In the genomic region with DNA sequence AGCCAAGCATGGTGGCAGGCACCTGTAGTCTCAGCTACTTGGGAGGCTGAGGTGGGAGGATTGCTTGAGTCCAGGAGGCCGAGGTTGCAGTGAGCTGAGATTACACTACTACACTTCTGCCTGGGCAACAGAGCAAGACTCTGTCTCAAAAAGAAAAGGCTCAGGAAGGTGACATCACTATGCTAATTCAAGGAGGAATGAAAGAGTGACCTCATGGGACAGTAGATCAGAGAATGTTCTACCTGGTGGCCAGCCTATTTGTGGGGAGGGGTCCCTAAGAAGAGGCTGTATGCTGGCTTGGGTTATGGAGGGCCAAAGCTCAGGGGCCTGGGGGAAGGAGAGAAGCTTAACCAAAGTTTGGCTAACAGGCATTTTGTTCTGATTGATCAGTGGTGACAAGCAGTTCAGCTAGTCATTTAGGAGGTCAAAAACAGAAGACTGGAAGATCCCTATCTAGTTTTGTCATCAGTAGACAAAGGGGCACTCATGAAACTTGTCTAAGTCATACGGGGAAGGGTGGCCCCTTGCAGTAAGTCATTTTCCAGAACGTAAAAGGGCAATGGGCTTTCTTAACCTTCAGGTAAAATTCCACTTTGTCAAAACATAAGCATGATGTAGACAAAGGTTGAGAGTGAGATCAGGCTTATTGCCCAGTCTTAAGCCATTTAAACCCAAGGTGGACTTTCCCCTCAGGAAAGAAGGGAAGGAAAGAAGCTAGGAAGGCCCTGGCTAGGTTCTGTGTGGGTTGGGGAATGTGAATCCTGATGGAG, we compare ENCODE assay signal across 12 cellular contexts.
DNase-seq lines count a peak whose midpoint lies in the region; ATAC-seq, FAIRE-seq and TF ChIP-seq lines count a peak whose summit lies in the region.
"Had no signal": no experiment of that assay in that cellular context is flagged by ENCODE, and none has a peak within 500 bp of the region (broad histone marks: within the 10 kb centered on the region; RNA-seq: fewer than 3 reads in every experiment).

No MANE protein-coding gene starts in this region.

- TF ChIP-seq CTCF in GM06990 (IDR thresholded peaks at IDR 0.05; ENCODE audit: insufficient read depth, low read length, poor library complexity, severe bottlenecking) (no peak), GM12878 (IDR thresholded peaks at IDR 0.05 in 2 of 3, conservative IDR thresholded peaks at IDR 0.05 in 1 of 3; ENCODE audit: control insufficient read depth in 2 of 3, extremely low read depth in 1 of 3, insufficient read depth in 1 of 3, low read depth in 3 of 3, low read length in 3 of 3) (no peak)

- CTCF ChIA-PET in GM12878 (lab: Yijun Ruan, JAX), result interaction anchor here (0.6 to 10.5 kb wide), 10 partner anchors 18 to 427 kb away, joined by 3 to 166 read pairs (median 6); no protein-coding TSS in a partner anchor

- ATAC-seq in GM18502 (IDR thresholded peaks at IDR 0.05; ENCODE audit: poor library complexity, unreplicated experiment), result peak; percentile 27
- ATAC-seq in HG02759 (IDR thresholded peaks at IDR 0.05; ENCODE audit: unreplicated experiment), result peak; percentile 43
- ATAC-seq in GM12878, result peak; percentile 62
- no peak for ATAC-seq in HG03108 (IDR thresholded peaks at IDR 0.05; ENCODE audit: unreplicated experiment)
- ATAC-seq in HG02798 (IDR thresholded peaks at IDR 0.05; ENCODE audit: poor library complexity, unreplicated experiment), result no peak

- DNase-seq in GM06990 (ENCODE audit: extremely low read depth, insufficient read length) (peak; percentile 66), GM12878 (ENCODE audit: low read depth, low spot score) (no peak), GM19240 (ENCODE audit: insufficient read length, low spot score) (no peak), GF-D8 (lab: John Stamatoyannopoulos, UW) (no peak)
- DNase-seq: cortex of kidney, NCI-H446, SHP77 treated with DMSO at 0.1 percent for 48 hours, testis had no signal

- TF ChIP-seq EP300 in GM12878 (IDR thresholded peaks at IDR 0.05; ENCODE audit: borderline replicate concordance in 1 of 2, control insufficient read depth in 1 of 2, low read depth in 2 of 2, low read length in 2 of 2), result peak in 1 of 2 experiments; percentile 13; a peak in 1 of 4 replicates

- POLR2A ChIA-PET in GM12878 (lab: Charles Lee), result interaction anchor here (0.6 to 5.9 kb wide), 6 partner anchors 19 to 432 kb away, joined by 3 to 39 read pairs (median 4); no protein-coding TSS in a partner anchor

- peak overlapping the region; percentile 94 for H3K27ac ChIP-seq in GM12878 (ENCODE audit: control insufficient read depth, insufficient read depth)
- H3K27ac ChIP-seq: testis had no signal

- intact Hi-C loops in GM12878 (cut with micrococcal nuclease; ENCODE audit: unreplicated experiment), result loop anchor here (2.0 to 10.0 kb wide), 6 partner anchors 71 to 1115 kb away; no protein-coding TSS in a partner anchor

- H3K9ac ChIP-seq in GM12878 (ENCODE audit: control insufficient read depth, insufficient read depth, low read length), result peak overlapping the region; percentile 57

- H2AFZ ChIP-seq in GM12878 (ENCODE audit: control insufficient read depth, low read depth, low read length), result peak overlapping the region; percentile 85

- H3K79me2 ChIP-seq in GM12878 (ENCODE audit: control insufficient read depth, insufficient read depth, low read length), result no peaks in the 10 kb centered on the region; the same call in 1 of the 2 replicates

- H3K4me3 ChIP-seq in GM06990 (replicated peaks; ENCODE audit: low read depth, low read length) (no peak overlapping the region), GM12878 (no peak overlapping the region)
- H3K4me3 ChIP-seq: testis had no signal

- peak overlapping the region; percentile 1 for H3K4me2 ChIP-seq in GM12878 (ENCODE audit: control insufficient read depth, insufficient read depth)

- no peak for TF ChIP-seq RAD21 in GM12878 (IDR thresholded peaks at IDR 0.05; ENCODE audit: insufficient read depth, low read depth, low read length)

- H3K9me3 ChIP-seq in GM12878 (replicated peaks; ENCODE audit: control insufficient read depth, insufficient read depth, low read length), result peaks cover 5% of the 10 kb centered on the region
- H3K9me3 ChIP-seq: testis had no signal

- H3K27me3 ChIP-seq in GM06990 (replicated peaks; ENCODE audit: control insufficient read depth, insufficient read depth, low read length) (no peaks in the 10 kb centered on the region), GM12878 (replicated peaks in 1 of 2; ENCODE audit: control insufficient read depth in 2 of 2, insufficient read depth in 2 of 2, low read length in 1 of 2) (no peaks in the 10 kb centered on the region)
- H3K27me3 ChIP-seq: testis had no signal

- peaks cover 42% of the 10 kb centered on the region for H3K4me1 ChIP-seq in GM12878 (ENCODE audit: control insufficient read depth, insufficient read depth, low read length)

- SMC1A ChIA-PET in GM12878 (lab: Charles Lee; ENCODE audit: uncharacterized antibody, unreplicated experiment), result interaction anchor here (0.8 to 18.9 kb wide), 17 partner anchors 9 to 436 kb away, joined by 3 to 420 read pairs (median 5); a partner anchor contains a TSS

- no TSS peak for BruUV-seq in GM12878 (replicated peaks; lab: Mats Ljungman, UMichigan)

- 3% methylated on average over 3 of the region's 3 CpGs for WGBS in GM12878 (ENCODE audit: insufficient coverage, insufficient replicate concordance, low lambda C conversion rate, missing lambda C conversion rate)

- RAD21 ChIA-PET in GM12878 (lab: Charles Lee; ENCODE audit: unreplicated experiment), result interaction anchor here (1.2 to 6.1 kb wide), 13 partner anchors 9 to 1112 kb away, joined by 3 to 104 read pairs (median 11); a partner anchor contains a TSS

- H3K36me3 ChIP-seq in GM06990 (ENCODE audit: control insufficient read depth, insufficient read depth, low read length), result no peaks in the 10 kb centered on the region
- no peaks in the 10 kb centered on the region for H3K36me3 ChIP-seq in GM12878 (ENCODE audit: control insufficient read depth in 2 of 2, insufficient read depth in 2 of 2, low read length in 1 of 2)

- no peak for TF ChIP-seq POLR2A in GM12878 (IDR thresholded peaks at IDR 0.05; ENCODE audit: low read depth, low read length)

- peak; percentile 7 for FAIRE-seq in GM12878 (lab: Jason Lieb, UNC)

- in situ Hi-C loops in GM12878 (cut with MboI), result loop anchor here (5.0 kb wide), 2 partner anchors 392 to 1112 kb away; no protein-coding TSS in a partner anchor

- H4K20me1 ChIP-seq in GM12878 (ENCODE audit: control insufficient read depth, insufficient read depth), result no peaks in the 10 kb centered on the region

TF ChIP-seq in GM12878, 131 proteins besides CTCF, POLR2A, EP300 and RAD21 (continues in another document):
- TF ChIP-seq ETV6 (conservative IDR thresholded peaks at IDR 0.05 in 1 of 2, IDR thresholded peaks at IDR 0.05 in 1 of 2; ENCODE audit: borderline replicate concordance in 1 of 2, low read depth in 1 of 2) (peak in 1 of 2 experiments; percentile 61; a peak in 1 of 4 replicates), BHLHE40 (IDR thresholded peaks at IDR 0.05; ENCODE audit: borderline replicate concordance in 1 of 2, low read depth in 2 of 2, low read length in 1 of 2) (no peak), NR2C2 (IDR thresholded peaks at IDR 0.05; ENCODE audit: borderline replicate concordance, control insufficient read depth, insufficient read length, low read depth) (no peak), KLF5 (IDR thresholded peaks at IDR 0.05; ENCODE audit: partially characterized antibody) (no peak), FOXM1 (IDR thresholded peaks at IDR 0.05; ENCODE audit: low read depth, low read length) (peak; percentile 96; the same call in 1 of the 2 replicates), JUND (IDR thresholded peaks at IDR 0.05; ENCODE audit: low read depth, low read length) (no peak), CHD2 (IDR thresholded peaks at IDR 0.05; ENCODE audit: borderline replicate concordance, low read depth, low read length) (no peak), PAX8 (IDR thresholded peaks at IDR 0.05) (no peak), ZZZ3 (IDR thresholded peaks at IDR 0.05; ENCODE audit: control insufficient read depth, insufficient read length, low read depth) (no peak), BACH1 (IDR thresholded peaks at IDR 0.05; ENCODE audit: borderline replicate concordance) (no peak), SMAD1 (IDR thresholded peaks at IDR 0.05; ENCODE audit: low read depth, partially characterized antibody) (no peak), TCF12 (IDR thresholded peaks at IDR 0.05; ENCODE audit: low read depth, low read length) (no peak), PAX5 (IDR thresholded peaks at IDR 0.05; ENCODE audit: borderline replicate concordance, low read depth, low read length) (peak; percentile 29; the same call in 1 of the 2 replicates)
- TF ChIP-seq, protein P1, sequence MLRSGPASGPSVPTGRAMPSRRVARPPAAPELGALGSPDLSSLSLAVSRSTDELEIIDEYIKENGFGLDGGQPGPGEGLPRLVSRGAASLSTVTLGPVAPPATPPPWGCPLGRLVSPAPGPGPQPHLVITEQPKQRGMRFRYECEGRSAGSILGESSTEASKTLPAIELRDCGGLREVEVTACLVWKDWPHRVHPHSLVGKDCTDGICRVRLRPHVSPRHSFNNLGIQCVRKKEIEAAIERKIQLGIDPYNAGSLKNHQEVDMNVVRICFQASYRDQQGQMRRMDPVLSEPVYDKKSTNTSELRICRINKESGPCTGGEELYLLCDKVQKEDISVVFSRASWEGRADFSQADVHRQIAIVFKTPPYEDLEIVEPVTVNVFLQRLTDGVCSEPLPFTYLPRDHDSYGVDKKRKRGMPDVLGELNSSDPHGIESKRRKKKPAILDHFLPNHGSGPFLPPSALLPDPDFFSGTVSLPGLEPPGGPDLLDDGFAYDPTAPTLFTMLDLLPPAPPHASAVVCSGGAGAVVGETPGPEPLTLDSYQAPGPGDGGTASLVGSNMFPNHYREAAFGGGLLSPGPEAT (IDR thresholded peaks at IDR 0.05; ENCODE audit: low read depth), result no peak
- TF ChIP-seq, protein P2, sequence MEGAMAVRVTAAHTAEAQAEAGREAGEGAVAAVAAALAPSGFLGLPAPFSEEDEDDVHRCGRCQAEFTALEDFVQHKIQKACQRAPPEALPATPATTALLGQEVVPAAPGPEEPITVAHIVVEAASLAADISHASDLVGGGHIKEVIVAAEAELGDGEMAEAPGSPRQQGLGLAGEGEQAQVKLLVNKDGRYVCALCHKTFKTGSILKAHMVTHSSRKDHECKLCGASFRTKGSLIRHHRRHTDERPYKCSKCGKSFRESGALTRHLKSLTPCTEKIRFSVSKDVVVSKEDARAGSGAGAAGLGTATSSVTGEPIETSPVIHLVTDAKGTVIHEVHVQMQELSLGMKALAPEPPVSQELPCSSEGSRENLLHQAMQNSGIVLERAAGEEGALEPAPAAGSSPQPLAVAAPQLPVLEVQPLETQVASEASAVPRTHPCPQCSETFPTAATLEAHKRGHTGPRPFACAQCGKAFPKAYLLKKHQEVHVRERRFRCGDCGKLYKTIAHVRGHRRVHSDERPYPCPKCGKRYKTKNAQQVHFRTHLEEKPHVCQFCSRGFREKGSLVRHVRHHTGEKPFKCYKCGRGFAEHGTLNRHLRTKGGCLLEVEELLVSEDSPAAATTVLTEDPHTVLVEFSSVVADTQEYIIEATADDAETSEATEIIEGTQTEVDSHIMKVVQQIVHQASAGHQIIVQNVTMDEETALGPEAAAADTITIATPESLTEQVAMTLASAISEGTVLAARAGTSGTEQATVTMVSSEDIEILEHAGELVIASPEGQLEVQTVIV (IDR thresholded peaks at IDR 0.05; ENCODE audit: borderline replicate concordance, partially characterized antibody), result no peak

Comparison
In these comparisons a context has a peak if more than half of its experiments do, and no peak if none do; other contexts are left out.
1. ATAC-seq: peak in GM18502 (single experiment), HG02759 (single experiment) and GM12878 (single experiment); none in HG03108 (single experiment) and HG02798 (single experiment).